In the genomic region with DNA sequence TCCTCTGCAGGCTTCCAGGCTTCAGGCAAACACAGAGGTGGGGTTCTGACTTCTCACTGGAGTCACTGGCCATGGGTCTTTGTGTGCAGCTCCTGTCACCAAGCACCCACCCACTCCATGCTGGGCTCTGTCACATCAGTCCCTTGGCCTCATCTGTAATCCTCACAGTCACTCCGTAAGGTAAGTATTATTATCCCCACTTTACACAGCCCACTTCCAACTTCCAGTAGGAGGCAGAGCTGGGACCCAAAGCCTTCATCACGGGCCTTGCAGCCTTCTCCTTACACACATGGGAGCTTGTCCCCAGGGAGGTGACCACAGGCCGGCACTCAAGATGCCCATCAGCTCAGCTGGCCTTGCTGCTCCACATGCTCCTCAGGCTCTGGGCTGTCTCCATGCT, we compare ENCODE assay signal across 28 cellular contexts.
"Had no signal": no experiment of that assay in that cellular context is flagged by ENCODE, and none has a peak within 500 bp of the region (broad histone marks: within the 10 kb centered on the region; RNA-seq: fewer than 3 reads in every experiment).

No MANE protein-coding gene starts in this region.

- H3K9me3 ChIP-seq: colonic mucosa, esophagus squamous epithelium, lower lobe of right lung, right lobe of liver, thoracic aorta, upper lobe of right lung, vagina had no signal

- H3K36me3 Mint-ChIP-seq: immature natural killer cell; naive thymus-derived CD8-positive, alpha-beta T cell; stimulated activated effector memory CD8-positive, alpha-beta T cell treated with anti-CD3 and anti-CD28 coated beads, Interleukin-12 subunit alpha, Interleukin-12 subunit beta, amount 100 ng/mL, for 72 hours had no signal

- H3K36me3 ChIP-seq: colonic mucosa, esophagus squamous epithelium, left ventricle myocardium inferior, lower lobe of right lung, right lobe of liver, thoracic aorta, tibial nerve, upper lobe of right lung, vagina had no signal

- H3K27me3 ChIP-seq: colonic mucosa, right lobe of liver, tibial nerve, upper lobe of right lung, vagina had no signal

- H3K27ac ChIP-seq: colonic mucosa, esophagus squamous epithelium, left ventricle myocardium inferior, lower lobe of right lung, right lobe of liver, thoracic aorta, tibial nerve, upper lobe of right lung, vagina had no signal

- H3K9me3 Mint-ChIP-seq: central memory CD8-positive, alpha-beta T cell; dendritic cell treated with granulocyte-macrophage colony-stimulating factor and Interleukin-4, amounts not matched to agents 40 ng/mL and 50 ng/mL, for 4 days; immature natural killer cell; naive thymus-derived CD8-positive, alpha-beta T cell; nephron progenitor cell; stimulated activated effector memory CD8-positive, alpha-beta T cell treated with anti-CD3 and anti-CD28 coated beads, Interleukin-12 subunit alpha, Interleukin-12 subunit beta, amount 100 ng/mL, for 72 hours; stimulated activated naive CD8-positive, alpha-beta T cell treated with anti-CD3 and anti-CD28 coated beads, Interleukin-15, Interleukin-2, amounts not matched to agents 100 ng/mL and 50 ng/mL, for 24 hours had no signal

- H3K4me1 ChIP-seq: colonic mucosa, esophagus squamous epithelium, left ventricle myocardium inferior, lower lobe of right lung, right lobe of liver, tibial nerve, upper lobe of right lung, vagina had no signal

- H3K4me3 ChIP-seq: colonic mucosa, esophagus squamous epithelium, left ventricle myocardium inferior, lower lobe of right lung, right lobe of liver, smooth muscle cell, thoracic aorta, tibial nerve, upper lobe of right lung, vagina had no signal

- H3K27ac Mint-ChIP-seq: dendritic cell treated with granulocyte-macrophage colony-stimulating factor and Interleukin-4, amounts not matched to agents 40 ng/mL and 50 ng/mL, for 4 days; immature natural killer cell; nephron progenitor cell; stimulated activated effector memory CD8-positive, alpha-beta T cell treated with anti-CD3 and anti-CD28 coated beads, Interleukin-12 subunit alpha, Interleukin-12 subunit beta, amount 100 ng/mL, for 72 hours; stimulated activated naive CD8-positive, alpha-beta T cell treated with anti-CD3 and anti-CD28 coated beads, Interleukin-15, Interleukin-2, amounts not matched to agents 100 ng/mL and 50 ng/mL, for 24 hours had no signal

- H3K4me1 Mint-ChIP-seq: central memory CD8-positive, alpha-beta T cell; immature natural killer cell; naive thymus-derived CD8-positive, alpha-beta T cell; nephron progenitor cell; stimulated activated effector memory CD8-positive, alpha-beta T cell treated with anti-CD3 and anti-CD28 coated beads, Interleukin-12 subunit alpha, Interleukin-12 subunit beta, amount 100 ng/mL, for 72 hours had no signal

- ATAC-seq: left colon; naive thymus-derived CD8-positive, alpha-beta T cell; stimulated activated effector memory CD8-positive, alpha-beta T cell treated with anti-CD3 and anti-CD28 coated beads, Interleukin-12 subunit alpha, Interleukin-12 subunit beta, amount 100 ng/mL, for 72 hours; upper lobe of right lung had no signal

- DNase-seq: colonic mucosa; effector CD8-positive, alpha-beta T cell; esophagus squamous epithelium; foreskin melanocyte; hypothalamus; immature natural killer cell; islet precursor cell; kidney glomerular epithelial cell; left colon; left ventricle myocardium inferior; lower lobe of right lung; mesenchymal stem cell; midbrain; naive thymus-derived CD8-positive, alpha-beta T cell; nephron progenitor cell; nucleus accumbens; right lobe of liver; stimulated activated CD4-positive, alpha-beta T cell treated with anti-CD3 and anti-CD28 coated beads, Interleukin-2, amount 100 ng/mL, for 24 hours; stimulated activated CD4-positive, alpha-beta T cell treated with anti-CD3 and anti-CD28 coated beads, Interleukin-4, amount 100 ng/mL, for 24 hours; upper lobe of right lung had no signal

- H3K4me3 Mint-ChIP-seq: central memory CD8-positive, alpha-beta T cell; dendritic cell treated with granulocyte-macrophage colony-stimulating factor and Interleukin-4, amounts not matched to agents 40 ng/mL and 50 ng/mL, for 4 days; immature natural killer cell; naive thymus-derived CD8-positive, alpha-beta T cell; nephron progenitor cell; stimulated activated effector memory CD8-positive, alpha-beta T cell treated with anti-CD3 and anti-CD28 coated beads, Interleukin-12 subunit alpha, Interleukin-12 subunit beta, amount 100 ng/mL, for 72 hours; stimulated activated naive CD8-positive, alpha-beta T cell treated with anti-CD3 and anti-CD28 coated beads, Interleukin-15, Interleukin-2, amounts not matched to agents 100 ng/mL and 50 ng/mL, for 24 hours had no signal
